ENCODE assay signal across 17 cellular contexts in genomic region chr10:70657036-70657435, GRCh38. TPM values are rescaled to one million over a fixed set of nuclear protein-coding genes. Genes with fewer than 3 reads are reported as not detected.
A peak's percentile ranks its signal among the peaks of the same experiment; 100 is the strongest.
DNase-seq lines count a peak whose midpoint lies in the region; ATAC-seq, FAIRE-seq and TF ChIP-seq lines count a peak whose summit lies in the region.
"Had no signal": no experiment of that assay in that cellular context is flagged by ENCODE, and none has a peak within 500 bp of the region (broad histone marks: within the 10 kb centered on the region; RNA-seq: fewer than 3 reads in every experiment).

No MANE protein-coding gene starts in this region.

- no peaks in the 10 kb centered on the region for H3K79me2 ChIP-seq in keratinocyte (ENCODE audit: control insufficient read depth, insufficient read depth, low read length)

- no peaks in the 10 kb centered on the region for H3K27me3 ChIP-seq in adipocyte (replicated peaks; ENCODE audit: control insufficient read depth, insufficient read depth, low read length)
- H3K27me3 ChIP-seq in keratinocyte (ENCODE audit: control insufficient read depth, extremely low read depth, insufficient read depth, low read length) = peaks cover 7% of the 10 kb centered on the region
- no peaks in the 10 kb centered on the region for H3K27me3 ChIP-seq in upper lobe of right lung
- H3K27me3 ChIP-seq: neutrophil had no signal

- ATAC-seq in natural killer cell treated with Interleukin-12 subunit alpha and Interleukin-12 subunit beta and Interleukin-15 and Interleukin-18, amount 100 ng/mL, for 72 hours = no peak
- ATAC-seq in natural killer cell (no peak), upper lobe of right lung (no peak), HG03196 (IDR thresholded peaks at IDR 0.05; ENCODE audit: unreplicated experiment) (no peak)

- H3K9me3 ChIP-seq in adipocyte (ENCODE audit: control insufficient read depth, low read length) (peaks cover 6% of the 10 kb centered on the region), keratinocyte (ENCODE audit: control insufficient read depth, low read depth, low read length) (peaks cover 1% of the 10 kb centered on the region), upper lobe of right lung (no peaks in the 10 kb centered on the region)
- H3K9me3 ChIP-seq: neutrophil had no signal

- H3K36me3 ChIP-seq in adipocyte (ENCODE audit: control insufficient read depth, insufficient read depth, low read length, severe bottlenecking) (no peaks in the 10 kb centered on the region), keratinocyte (ENCODE audit: control insufficient read depth in 2 of 2, extremely low read depth in 1 of 2, insufficient read depth in 2 of 2, low read length in 2 of 2) (no peaks in the 10 kb centered on the region), upper lobe of right lung (no peaks in the 10 kb centered on the region)
- H3K36me3 ChIP-seq: neutrophil had no signal

- DNase-seq in natural killer cell treated with Interleukin-12 subunit alpha and Interleukin-12 subunit beta and Interleukin-15 and Interleukin-18, amount 100 ng/mL, for 72 hours (ENCODE audit: low spot score) = no peak
- DNase-seq in natural killer cell = no peak
- DNase-seq in adipocyte (ENCODE audit: low read depth) = peak; percentile 29
- DNase-seq in keratinocyte (ENCODE audit: low read depth, low spot score) = no peak
- DNase-seq in upper lobe of right lung = peak; percentile 5
- DNase-seq in effector CD4-positive, alpha-beta T cell = no peak
- no peak for DNase-seq in GM19240 (ENCODE audit: insufficient read length, low spot score)
- DNase-seq: activated naive CD8-positive, alpha-beta T cell treated with anti-CD3 and anti-CD28 coated beads, Interleukin-2, amount 10 ng/mL, durations not matched to agents 7 days and 5 days; effector CD8-positive, alpha-beta T cell; midbrain; NCI-H2081; retina; substantia nigra had no signal

- H2AFZ ChIP-seq in keratinocyte (ENCODE audit: control insufficient read depth, low read length) = no peak overlapping the region

- H3K36me3 Mint-ChIP-seq in natural killer cell treated with Interleukin-12 subunit alpha and Interleukin-12 subunit beta and Interleukin-15 and Interleukin-18, amount 100 ng/mL, for 72 hours = no peaks in the 10 kb centered on the region
- no peaks in the 10 kb centered on the region for H3K36me3 Mint-ChIP-seq in natural killer cell

- no peak for FAIRE-seq in keratinocyte (lab: Jason Lieb, UNC)

- peaks cover 0 to 3% of the 10 kb centered on the region in 2 donors for H3K27me3 Mint-ChIP-seq in natural killer cell treated with Interleukin-12 subunit alpha and Interleukin-12 subunit beta and Interleukin-15 and Interleukin-18, amount 100 ng/mL, for 72 hours
- H3K27me3 Mint-ChIP-seq in natural killer cell (ENCODE audit: low read depth in 2 of 2) = peaks cover 0 to 3% of the 10 kb centered on the region in 2 donors

- peaks cover 10% of the 10 kb centered on the region in 2 donors for H3K4me1 Mint-ChIP-seq in natural killer cell treated with Interleukin-12 subunit alpha and Interleukin-12 subunit beta and Interleukin-15 and Interleukin-18, amount 100 ng/mL, for 72 hours (ENCODE audit: low read depth in 2 of 2)
- peaks cover 5 to 13% of the 10 kb centered on the region in 2 donors for H3K4me1 Mint-ChIP-seq in natural killer cell

- TF ChIP-seq CTCF in natural killer cell (IDR thresholded peaks at IDR 0.05) = no peak
- TF ChIP-seq CTCF in keratinocyte (optimal IDR thresholded peaks at IDR 0.05 in 1 of 3, IDR thresholded peaks at IDR 0.05 in 1 of 3, conservative IDR thresholded peaks at IDR 0.05 in 1 of 3; ENCODE audit: extremely low read depth in 1 of 3, insufficient read depth in 2 of 3, low read length in 3 of 3) = no peak
- no peak for TF ChIP-seq CTCF in upper lobe of right lung (IDR thresholded peaks at IDR 0.05)

- peak overlapping the region in 1 of 2 donors; percentile 50 for H3K27ac Mint-ChIP-seq in natural killer cell treated with Interleukin-12 subunit alpha and Interleukin-12 subunit beta and Interleukin-15 and Interleukin-18, amount 100 ng/mL, for 72 hours
- no peak overlapping the region for H3K27ac Mint-ChIP-seq in natural killer cell
- H3K27ac Mint-ChIP-seq: activated naive CD8-positive, alpha-beta T cell treated with anti-CD3 and anti-CD28 coated beads, Interleukin-2, amount 10 ng/mL, durations not matched to agents 7 days and 5 days had no signal

- H3K4me1 ChIP-seq in adipocyte (ENCODE audit: control insufficient read depth, insufficient read depth, low read length) (peaks cover 26% of the 10 kb centered on the region), keratinocyte (ENCODE audit: control insufficient read depth, extremely low read depth, insufficient read depth, low read length) (peaks cover 30% of the 10 kb centered on the region), upper lobe of right lung (no peaks in the 10 kb centered on the region)

- no peaks in the 10 kb centered on the region for H3K9me3 Mint-ChIP-seq in natural killer cell treated with Interleukin-12 subunit alpha and Interleukin-12 subunit beta and Interleukin-15 and Interleukin-18, amount 100 ng/mL, for 72 hours
- no peaks in the 10 kb centered on the region for H3K9me3 Mint-ChIP-seq in natural killer cell

- dilution Hi-C loops in keratinocyte (cut with MboI; ENCODE audit: extremely low pct_ligation_motif_present, low sequenced_read_pairs) = no loop called here

- H3K4me3 Mint-ChIP-seq in natural killer cell treated with Interleukin-12 subunit alpha and Interleukin-12 subunit beta and Interleukin-15 and Interleukin-18, amount 100 ng/mL, for 72 hours = peak overlapping the region; percentile 17
- no peak overlapping the region for H3K4me3 Mint-ChIP-seq in natural killer cell
- H3K4me3 Mint-ChIP-seq: activated naive CD8-positive, alpha-beta T cell treated with anti-CD3 and anti-CD28 coated beads, Interleukin-2, amount 10 ng/mL, durations not matched to agents 7 days and 5 days had no signal

- no peaks in the 10 kb centered on the region for H4K20me1 ChIP-seq in keratinocyte (ENCODE audit: control insufficient read depth, extremely low read depth, insufficient read depth, low read length)

- H3K4me2 ChIP-seq in keratinocyte (ENCODE audit: control insufficient read depth, extremely low read depth, insufficient read depth, low read depth, low read length) = peak overlapping the region; percentile 13

- H3K4me3 ChIP-seq in adipocyte (ENCODE audit: low read length) (no peak overlapping the region), keratinocyte (ENCODE audit: control insufficient read depth in 2 of 3, extremely low read depth in 1 of 3, insufficient read depth in 2 of 3, low read depth in 1 of 3, low read length in 3 of 3) (no peak overlapping the region), upper lobe of right lung (no peak overlapping the region)

- H3K27ac ChIP-seq in keratinocyte (ENCODE audit: control insufficient read depth, insufficient read depth, low read length) (peak overlapping the region; percentile 58), upper lobe of right lung (no peak overlapping the region)
- H3K27ac ChIP-seq: neutrophil had no signal

- intact Hi-C loops in natural killer cell (cut with micrococcal nuclease) = no loop called here
- intact Hi-C loops in upper lobe of right lung (cut with DNase I) = no loop called here

- peaks cover 2% of the 10 kb centered on the region for H3K9me1 ChIP-seq in keratinocyte (ENCODE audit: control insufficient read depth, extremely low read depth, insufficient read depth, low read length)

- H3K9ac ChIP-seq in adipocyte (ENCODE audit: low read length) (no peak overlapping the region), keratinocyte (ENCODE audit: control insufficient read depth, extremely low read depth, insufficient read depth, low read length) (peak overlapping the region; percentile 40)

RNA-seq across cellular contexts. Expression of gene ADAMTS14, which starts 15.3 kb away (rescaled TPM):
- total RNA-seq in natural killer cell treated with Interleukin-12 subunit alpha and Interleukin-12 subunit beta and Interleukin-15 and Interleukin-18, amount 100 ng/mL, for 72 hours = under 1 TPM; 0.07 to 0.61 TPM
- total RNA-seq in natural killer cell (1 to 10 TPM in 2 of 3 donors, under 1 TPM in 1; 0.70 to 1.5 (median 1.1) TPM), upper lobe of right lung (0.55 TPM)
- polyA plus RNA-seq in keratinocyte = 0.09 to 0.75 TPM (median 0.12 TPM) in 3 replicates
- 0.30 TPM for polyA plus RNA-seq in keratinocyte (2011; ENCODE audit: low read depth)
- polyA plus RNA-seq in keratinocyte (2011; cell fraction: cytosol; rRNA removed) = 0.11 and 0.17 TPM in 2 replicates
- 2.6 and 3.6 TPM in 2 replicates for polyA plus RNA-seq in keratinocyte (2011; cell fraction: nucleus; rRNA removed)
- polyA plus RNA-seq in keratinocyte (2012; ENCODE audit: low replicate concordance) = 0.16 and 0.66 TPM in 2 replicates
- 0.43 to 0.53 TPM (median 0.45 TPM) in 3 replicates for polyA minus RNA-seq in keratinocyte
- polyA minus RNA-seq in keratinocyte (2011; cell fraction: cytosol; rRNA and poly(A)+ RNA removed) = not detected
- polyA minus RNA-seq in keratinocyte (2011; cell fraction: nucleus; rRNA and poly(A)+ RNA removed) = 1.6 and 1.8 TPM in 2 replicates
- total RNA-seq: activated naive CD8-positive, alpha-beta T cell treated with anti-CD3 and anti-CD28 coated beads, Interleukin-2, amount 10 ng/mL, durations not matched to agents 7 days and 5 days; T-helper 2 cell treated with Interferon-gamma antibody and Interleukin-4, amounts not matched to agents 100 ng/mL and 5 ng/mL, for 36 hours had no signal

RNA-seq across cellular contexts. Expression of gene PRF1, which starts 54.5 kb away (rescaled TPM):
- total RNA-seq in natural killer cell treated with Interleukin-12 subunit alpha and Interleukin-12 subunit beta and Interleukin-15 and Interleukin-18, amount 100 ng/mL, for 72 hours = 1,000 to 10,000 TPM in 1 of 2 donors, 100 to 1,000 TPM in 1; 497 to 1,157 TPM
- total RNA-seq in natural killer cell (1,000 to 10,000 TPM; 1,641 to 2,133 (median 1,982) TPM), upper lobe of right lung (32.3 TPM)
- 0.02 to 0.09 TPM in 2 of 3 replicates, not detected in the other for polyA plus RNA-seq in keratinocyte
- not detected for polyA plus RNA-seq in keratinocyte (2011; ENCODE audit: low read depth)
- polyA plus RNA-seq in keratinocyte (2011; cell fraction: cytosol; rRNA removed) = 0.02 TPM in 1 of 2 replicates, not detected in the other
- not detected in 2 replicates for polyA plus RNA-seq in keratinocyte (2011; cell fraction: nucleus; rRNA removed)
- polyA plus RNA-seq in keratinocyte (2012; ENCODE audit: low replicate concordance) = not detected in 2 replicates
- polyA minus RNA-seq in keratinocyte = 0.10 TPM in 1 of 3 replicates, not detected in the others
- not detected for polyA minus RNA-seq in keratinocyte (2011; cell fraction: cytosol; rRNA and poly(A)+ RNA removed)
- not detected in 2 replicates for polyA minus RNA-seq in keratinocyte (2011; cell fraction: nucleus; rRNA and poly(A)+ RNA removed)
- total RNA-seq: NCI-H460 had no signal

Comparison
In these comparisons a context has a peak if more than half of its experiments do, and no peak if none do; other contexts are left out.
1. DNase-seq: peak in adipocyte (single experiment) and upper lobe of right lung (single experiment); none in natural killer cell treated with Interleukin-12 subunit alpha and Interleukin-12 subunit beta and Interleukin-15 and Interleukin-18, amount 100 ng/mL, for 72 hours (single experiment), natural killer cell (single experiment), keratinocyte (single experiment), effector CD4-positive, alpha-beta T cell (single experiment) and GM19240 (single experiment).
2. RNA of gene PRF1, which starts 54.5 kb away (total RNA-seq): 1,641 to 2,133 TPM in natural killer cell and 497 to 1,157 TPM in natural killer cell treated with Interleukin-12 subunit alpha and Interleukin-12 subunit beta and Interleukin-15 and Interleukin-18, amount 100 ng/mL, for 72 hours; 32.3 TPM in upper lobe of right lung (single experiment); every median in the first group is over 10 times any median in the second.